In the genomic region with DNA sequence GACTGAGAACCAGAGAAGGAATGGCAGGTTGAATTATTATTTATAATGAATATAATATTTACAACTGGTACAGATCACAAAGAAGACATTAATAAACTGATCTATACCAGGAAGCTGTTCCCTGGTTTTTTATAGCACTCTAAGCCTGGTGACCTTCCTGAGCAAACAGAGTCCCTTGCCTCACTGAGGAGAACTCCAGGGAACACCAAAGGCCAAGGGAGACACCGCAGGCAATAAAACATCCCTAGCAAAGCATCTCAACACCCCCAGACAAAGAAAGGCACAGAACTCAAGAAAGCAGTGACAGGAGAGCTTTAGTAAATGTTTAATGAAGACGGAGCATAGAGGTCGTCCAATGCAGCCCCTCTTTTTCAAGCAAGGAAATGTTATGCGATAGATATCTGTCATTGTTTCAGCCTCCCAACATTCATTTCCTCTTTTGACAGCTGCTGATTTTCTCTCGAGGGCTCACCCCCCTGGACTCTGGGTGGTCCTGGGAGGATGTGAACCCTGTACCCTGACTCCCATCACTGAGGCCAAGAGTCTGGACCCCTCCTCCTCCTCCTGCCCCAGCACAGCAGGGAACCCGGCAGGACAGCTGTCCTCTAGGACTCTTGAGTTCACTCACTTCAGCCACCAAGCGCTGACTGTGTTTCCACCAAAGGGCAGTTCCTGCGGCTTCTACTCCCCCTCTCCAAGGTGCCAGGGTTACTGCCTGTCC, we compare ENCODE assay signal across 17 cellular contexts.
A peak's percentile ranks its signal among the peaks of the same experiment; 100 is the strongest.
DNase-seq lines count a peak whose midpoint lies in the region; ATAC-seq and TF ChIP-seq lines count a peak whose summit lies in the region.
"Had no signal": no experiment of that assay in that cellular context is flagged by ENCODE, and none has a peak within 500 bp of the region (broad histone marks: within the 10 kb centered on the region; RNA-seq: fewer than 3 reads in every experiment).

No MANE protein-coding gene starts in this region.

- H3K27ac ChIP-seq in CD4-positive, CD25-positive, alpha-beta regulatory T cell (ENCODE audit: insufficient read depth, low read length, poor library complexity, severe bottlenecking) = peak overlapping the region; percentile 91
- H3K27ac ChIP-seq: ascending aorta, right lobe of liver had no signal

- peaks cover 20% of the 10 kb centered on the region for H3K36me3 Mint-ChIP-seq in CD4-positive, CD25-positive, alpha-beta regulatory T cell
- H3K36me3 Mint-ChIP-seq in Caco-2 (ENCODE audit: insufficient read depth, unreplicated experiment) = no peaks in the 10 kb centered on the region
- peaks cover 6% of the 10 kb centered on the region for H3K36me3 Mint-ChIP-seq in activated T-helper 17 cell treated with anti-CD3 and anti-CD28 coated beads, Interleukin-2, amount 50 U/mL, for 72 hours (ENCODE audit: low read depth)

- POLR2A ChIA-PET in Caco-2 (lab: Charles Lee) = no interaction called here

- H3K27me3 Mint-ChIP-seq in CD4-positive, CD25-positive, alpha-beta regulatory T cell = no peaks in the 10 kb centered on the region
- H3K27me3 Mint-ChIP-seq in Caco-2 (ENCODE audit: insufficient read depth, unreplicated experiment) = no peaks in the 10 kb centered on the region
- H3K27me3 Mint-ChIP-seq in activated T-helper 17 cell treated with anti-CD3 and anti-CD28 coated beads, Interleukin-2, amount 50 U/mL, for 72 hours = no peaks in the 10 kb centered on the region

- H3K27me3 ChIP-seq in CD4-positive, CD25-positive, alpha-beta regulatory T cell (ENCODE audit: control insufficient read depth, insufficient read depth, low read length) = no peaks in the 10 kb centered on the region
- no peaks in the 10 kb centered on the region for H3K27me3 ChIP-seq in Caco-2 (replicated peaks; ENCODE audit: control insufficient read depth, insufficient read depth, low read length)
- H3K27me3 ChIP-seq: ascending aorta, right lobe of liver had no signal

- intact Hi-C loops in Caco-2 (cut with micrococcal nuclease; ENCODE audit: unreplicated experiment) = loop anchor here (2.0 to 10.0 kb wide), 2 partner anchors 147 to 241 kb away; no protein-coding TSS in a partner anchor

- peak overlapping the region; percentile 80 to 90 (median 87) for H3K4me3 Mint-ChIP-seq in CD4-positive, CD25-positive, alpha-beta regulatory T cell
- no peak overlapping the region for H3K4me3 Mint-ChIP-seq in Caco-2 (ENCODE audit: unreplicated experiment)
- peak overlapping the region; percentile 89 for H3K4me3 Mint-ChIP-seq in activated T-helper 17 cell treated with anti-CD3 and anti-CD28 coated beads, Interleukin-2, amount 50 U/mL, for 72 hours
- H3K4me3 Mint-ChIP-seq: neural crest cell; stimulated activated naive B cell treated with anti-CD40 and anti-IgM and Interleukin-4, amounts not matched to agents 10 μg/mL and 1 μg/mL and 100 μg/mL, for 72 hours had no signal

- H3K36me3 ChIP-seq in CD4-positive, CD25-positive, alpha-beta regulatory T cell (ENCODE audit: control insufficient read depth, insufficient read depth, low read length) = no peaks in the 10 kb centered on the region
- no peaks in the 10 kb centered on the region; the same call in 1 of the 2 replicates for H3K36me3 ChIP-seq in Caco-2 (ENCODE audit: control insufficient read depth, insufficient read depth, low read length)
- H3K36me3 ChIP-seq: ascending aorta, right lobe of liver had no signal

- H3K4me1 Mint-ChIP-seq in CD4-positive, CD25-positive, alpha-beta regulatory T cell = peaks cover 34 to 99% (median 66%) of the 10 kb centered on the region in 4 donors
- peaks cover 45% of the 10 kb centered on the region for H3K4me1 Mint-ChIP-seq in Caco-2 (ENCODE audit: low read depth, unreplicated experiment)
- H3K4me1 Mint-ChIP-seq in activated T-helper 17 cell treated with anti-CD3 and anti-CD28 coated beads, Interleukin-2, amount 50 U/mL, for 72 hours = peaks cover 69% of the 10 kb centered on the region

- H3K9me3 Mint-ChIP-seq in CD4-positive, CD25-positive, alpha-beta regulatory T cell = no peaks in the 10 kb centered on the region
- H3K9me3 Mint-ChIP-seq in Caco-2 (ENCODE audit: unreplicated experiment) = no peaks in the 10 kb centered on the region
- no peaks in the 10 kb centered on the region for H3K9me3 Mint-ChIP-seq in activated T-helper 17 cell treated with anti-CD3 and anti-CD28 coated beads, Interleukin-2, amount 50 U/mL, for 72 hours
- H3K9me3 Mint-ChIP-seq: neural crest cell had no signal

- no TSS peak for BruUV-seq in Caco-2 (replicated peaks; lab: Mats Ljungman, UMichigan)

- peak overlapping the region; percentile 98 to 99 (median 99) for H3K27ac Mint-ChIP-seq in CD4-positive, CD25-positive, alpha-beta regulatory T cell
- peak overlapping the region; percentile 63 for H3K27ac Mint-ChIP-seq in Caco-2 (ENCODE audit: unreplicated experiment)
- peak overlapping the region; percentile 95 for H3K27ac Mint-ChIP-seq in activated T-helper 17 cell treated with anti-CD3 and anti-CD28 coated beads, Interleukin-2, amount 50 U/mL, for 72 hours
- H3K27ac Mint-ChIP-seq: stimulated activated naive B cell treated with anti-CD40 and anti-IgM and Interleukin-4, amounts not matched to agents 10 μg/mL and 1 μg/mL and 100 μg/mL, for 72 hours had no signal

- DNase-seq in CD4-positive, CD25-positive, alpha-beta regulatory T cell = no peak
- DNase-seq in Caco-2 (peak in 1 of 2 experiments; percentile 52), left kidney (ENCODE audit: low read depth, low spot score) (peak; percentile 64), RKO (ENCODE audit: low spot score) (no peak), hypothalamus (lab: John Stamatoyannopoulos, UW) (no peak)
- DNase-seq: H7; KG1; NCI-H748 treated with DMSO at 0.1 percent for 48 hours; right lobe of liver; SHP77; stimulated activated CD4-positive, alpha-beta T cell treated with anti-CD3 and anti-CD28 coated beads, Interleukin-4, amount 100 ng/mL, for 4 hours; stimulated activated naive B cell treated with anti-CD40 and anti-IgM and Interleukin-4, amounts not matched to agents 10 μg/mL and 1 μg/mL and 100 μg/mL, for 72 hours had no signal

- H3K4me1 ChIP-seq in CD4-positive, CD25-positive, alpha-beta regulatory T cell (ENCODE audit: control insufficient read depth, insufficient read depth, low read length, poor library complexity, severe bottlenecking) = peaks cover 84% of the 10 kb centered on the region
- peaks cover 59% of the 10 kb centered on the region for H3K4me1 ChIP-seq in Caco-2
- H3K4me1 ChIP-seq: ascending aorta, right lobe of liver had no signal

- TF ChIP-seq CTCF in Caco-2 (IDR thresholded peaks at IDR 0.05; ENCODE audit: insufficient read depth in 1 of 2, low read depth in 1 of 2, low read length in 1 of 2, severe bottlenecking in 1 of 2, unreplicated experiment in 1 of 2) = no peak

- no peaks in the 10 kb centered on the region for H3K9me3 ChIP-seq in CD4-positive, CD25-positive, alpha-beta regulatory T cell (ENCODE audit: control insufficient read depth in 2 of 2, low read length in 2 of 2)
- no peaks in the 10 kb centered on the region for H3K9me3 ChIP-seq in Caco-2
- H3K9me3 ChIP-seq: ascending aorta, right lobe of liver had no signal

- peak overlapping the region; percentile 86 for H3K4me3 ChIP-seq in CD4-positive, CD25-positive, alpha-beta regulatory T cell (ENCODE audit: low read depth, low read length)
- H3K4me3 ChIP-seq in Caco-2 (ENCODE audit: low read depth, low read length) = no peak overlapping the region
- H3K4me3 ChIP-seq: ascending aorta, right lobe of liver had no signal

- no peak for ATAC-seq in CD4-positive, CD25-positive, alpha-beta regulatory T cell (ENCODE audit: low read depth in 2 of 2)
- ATAC-seq in activated T-helper 17 cell treated with anti-CD3 and anti-CD28 coated beads, Interleukin-2, amount 50 U/mL, for 72 hours (replicated peaks) = no peak
- ATAC-seq in HG03280 (IDR thresholded peaks at IDR 0.05; ENCODE audit: unreplicated experiment) (no peak), HG03108 (IDR thresholded peaks at IDR 0.05; ENCODE audit: unreplicated experiment) (no peak)
- ATAC-seq: right lobe of liver; stimulated activated naive B cell treated with anti-CD40 and anti-IgM and Interleukin-4, amounts not matched to agents 10 μg/mL and 1 μg/mL and 100 μg/mL, for 72 hours had no signal

- CTCF ChIA-PET in Caco-2 (lab: Charles Lee) = no interaction called here
